12 cellular contexts compared by ENCODE assay signal in the genomic region with DNA sequence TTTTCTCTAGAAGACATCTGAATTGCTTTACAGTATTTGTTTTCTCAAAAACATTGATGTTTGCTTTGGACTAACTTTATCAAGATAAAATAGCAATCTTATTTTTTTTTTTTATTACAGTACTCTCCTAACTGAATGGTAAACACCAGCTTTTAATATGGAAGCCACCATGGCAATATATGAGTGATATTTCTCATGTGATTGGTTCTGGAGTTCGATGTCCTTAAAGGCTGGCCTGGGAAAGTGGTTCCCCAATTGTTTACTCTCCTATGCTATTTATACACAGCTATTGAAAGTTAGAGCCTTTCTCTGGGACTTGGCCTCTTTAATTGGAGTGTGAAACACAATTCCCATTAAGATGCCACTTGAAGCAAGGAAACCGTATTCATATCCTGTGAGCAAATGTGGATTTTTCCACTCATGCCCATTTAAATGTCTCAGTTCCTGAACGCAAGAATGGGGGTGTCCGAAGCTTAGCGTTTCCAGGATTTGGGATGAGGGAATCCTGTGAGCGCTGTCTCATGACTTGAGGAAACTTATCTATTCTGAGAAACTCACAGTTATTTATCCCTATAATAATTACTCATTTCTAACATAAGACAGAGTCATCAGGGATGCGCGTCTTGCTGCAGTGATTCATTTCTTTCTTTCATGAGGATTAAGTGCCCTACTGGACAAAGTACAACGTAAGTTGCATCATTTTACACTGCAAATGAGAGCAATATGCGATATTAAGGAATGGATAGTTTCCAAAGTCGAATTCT.
DNase-seq lines count a peak whose midpoint lies in the region; ATAC-seq and TF ChIP-seq lines count a peak whose summit lies in the region.
"Had no signal": no experiment of that assay in that cellular context is flagged by ENCODE, and none has a peak within 500 bp of the region (broad histone marks: within the 10 kb centered on the region; RNA-seq: fewer than 3 reads in every experiment).

No MANE protein-coding gene starts in this region.

- H3K4me1 ChIP-seq in SK-N-SH (ENCODE audit: control insufficient read depth in 1 of 2, insufficient read depth in 2 of 2, low read depth in 1 of 2, low read length in 1 of 2) (peaks cover 0 to 5% of the 10 kb centered on the region in 2 experiments; a peak in 1 of 4 replicates), vagina (peaks cover 16% of the 10 kb centered on the region)

- H3K36me3 ChIP-seq in SK-N-SH (replicated peaks in 1 of 2; ENCODE audit: control insufficient read depth in 1 of 2, insufficient read depth in 2 of 2, low read length in 1 of 2) (no peaks in the 10 kb centered on the region), vagina (no peaks in the 10 kb centered on the region)

- H3K27ac ChIP-seq in SK-N-SH (ENCODE audit: low read depth in 2 of 2, low read length in 1 of 2), result peak overlapping the region; percentile 77 to 94
- H3K27ac ChIP-seq in vagina, result peak overlapping the region; percentile 66
- H3K27ac ChIP-seq: 22Rv1 had no signal

- WGBS in SK-N-SH (ENCODE audit: low lambda C conversion rate), result 3% methylated on average over 11 of the region's 11 CpGs

- H3K27me3 ChIP-seq in SK-N-SH (ENCODE audit: insufficient read depth), result no peaks in the 10 kb centered on the region
- H3K27me3 ChIP-seq in vagina, result no peaks in the 10 kb centered on the region

- POLR2A ChIA-PET in SK-N-SH (lab: Yijun Ruan, JAX), result no interaction called here

- CTCF ChIA-PET in SK-N-SH (lab: Yijun Ruan, JAX), result interaction anchor here (0.7 kb wide), 1 partner anchor 187 kb away, joined by 3 read pairs; no protein-coding TSS in a partner anchor

- H3F3A ChIP-seq in SK-N-SH (replicated peaks; ENCODE audit: insufficient read depth), result peaks cover 11% of the 10 kb centered on the region

- H3K9me3 ChIP-seq in SK-N-SH (no peaks in the 10 kb centered on the region), vagina (no peaks in the 10 kb centered on the region)

- intact Hi-C loops in vagina (cut with DNase I), result no loop called here

- H3K4me3 ChIP-seq in SK-N-SH (ENCODE audit: low read depth in 2 of 2, low read length in 1 of 2) (peak overlapping the region in 1 of 2 experiments; percentile 18; a peak in 1 of 4 replicates), vagina (no peak overlapping the region)
- H3K4me3 ChIP-seq: skin epidermis had no signal

- peak in 1 of 2 experiments; percentile 90; a peak in 3 of 4 replicates for TF ChIP-seq EP300 in SK-N-SH (IDR thresholded peaks at IDR 0.05; ENCODE audit: borderline replicate concordance in 1 of 2, low read depth in 1 of 2, low read length in 1 of 2)

- no peaks in the 10 kb centered on the region for H4K20me1 ChIP-seq in SK-N-SH (ENCODE audit: insufficient read depth)

- peak; percentile 22 for TF ChIP-seq CTCF in SK-N-SH (IDR thresholded peaks at IDR 0.05)
- TF ChIP-seq CTCF in vagina (IDR thresholded peaks at IDR 0.05), result no peak

- peak overlapping the region; percentile 77 for H2AFZ ChIP-seq in SK-N-SH (ENCODE audit: low read depth)

- no peak for ATAC-seq in GM21515 (IDR thresholded peaks at IDR 0.05; ENCODE audit: unreplicated experiment)

- TF ChIP-seq RAD21 in SK-N-SH (IDR thresholded peaks at IDR 0.05; ENCODE audit: low read length), result no peak

- H3K9ac ChIP-seq in SK-N-SH, result peak overlapping the region; percentile 59; the same call in 1 of the 2 replicates

- peak overlapping the region; percentile 67 for H3K4me2 ChIP-seq in SK-N-SH

- no peak for TF ChIP-seq POLR2A in vagina (IDR thresholded peaks at IDR 0.05)

- H3K79me2 ChIP-seq in SK-N-SH (ENCODE audit: insufficient read depth), result no peaks in the 10 kb centered on the region

- peak; percentile 13 for DNase-seq in NCI-H1105 treated with DMSO at 0.1 percent for 48 hours (lab: John Stamatoyannopoulos, UW)
- no peak for DNase-seq in NCI-H1105 (lab: John Stamatoyannopoulos, UW)
- no peak for DNase-seq in SK-N-SH
- peak; percentile 48 for DNase-seq in fibroblast of peridontal ligament (ENCODE audit: extremely low read depth)
- DNase-seq in vagina (ENCODE audit: extremely low spot score in 2 of 2), result no peak
- no peak for DNase-seq in SKM-1 treated with dmso at 0.1 percent for 144 hours (lab: John Stamatoyannopoulos, UW; ENCODE audit: unreplicated experiment)
- DNase-seq in CD1c-positive myeloid dendritic cell (ENCODE audit: extremely low spot score), result no peak
- DNase-seq: NCI-H446 treated with DMSO at 0.1 percent for 48 hours, RPMI8226 had no signal

- no peaks in the 10 kb centered on the region for H3K9me2 ChIP-seq in SK-N-SH

TF ChIP-seq in SK-N-SH, 30 proteins besides CTCF, POLR2A, EP300 and RAD21 (continues in another document):
- TF ChIP-seq, protein P1, sequence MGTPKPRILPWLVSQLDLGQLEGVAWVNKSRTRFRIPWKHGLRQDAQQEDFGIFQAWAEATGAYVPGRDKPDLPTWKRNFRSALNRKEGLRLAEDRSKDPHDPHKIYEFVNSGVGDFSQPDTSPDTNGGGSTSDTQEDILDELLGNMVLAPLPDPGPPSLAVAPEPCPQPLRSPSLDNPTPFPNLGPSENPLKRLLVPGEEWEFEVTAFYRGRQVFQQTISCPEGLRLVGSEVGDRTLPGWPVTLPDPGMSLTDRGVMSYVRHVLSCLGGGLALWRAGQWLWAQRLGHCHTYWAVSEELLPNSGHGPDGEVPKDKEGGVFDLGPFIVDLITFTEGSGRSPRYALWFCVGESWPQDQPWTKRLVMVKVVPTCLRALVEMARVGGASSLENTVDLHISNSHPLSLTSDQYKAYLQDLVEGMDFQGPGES (IDR thresholded peaks at IDR 0.05; ENCODE audit: low read depth, low read length), result no peak
- TF ChIP-seq, protein P2, sequence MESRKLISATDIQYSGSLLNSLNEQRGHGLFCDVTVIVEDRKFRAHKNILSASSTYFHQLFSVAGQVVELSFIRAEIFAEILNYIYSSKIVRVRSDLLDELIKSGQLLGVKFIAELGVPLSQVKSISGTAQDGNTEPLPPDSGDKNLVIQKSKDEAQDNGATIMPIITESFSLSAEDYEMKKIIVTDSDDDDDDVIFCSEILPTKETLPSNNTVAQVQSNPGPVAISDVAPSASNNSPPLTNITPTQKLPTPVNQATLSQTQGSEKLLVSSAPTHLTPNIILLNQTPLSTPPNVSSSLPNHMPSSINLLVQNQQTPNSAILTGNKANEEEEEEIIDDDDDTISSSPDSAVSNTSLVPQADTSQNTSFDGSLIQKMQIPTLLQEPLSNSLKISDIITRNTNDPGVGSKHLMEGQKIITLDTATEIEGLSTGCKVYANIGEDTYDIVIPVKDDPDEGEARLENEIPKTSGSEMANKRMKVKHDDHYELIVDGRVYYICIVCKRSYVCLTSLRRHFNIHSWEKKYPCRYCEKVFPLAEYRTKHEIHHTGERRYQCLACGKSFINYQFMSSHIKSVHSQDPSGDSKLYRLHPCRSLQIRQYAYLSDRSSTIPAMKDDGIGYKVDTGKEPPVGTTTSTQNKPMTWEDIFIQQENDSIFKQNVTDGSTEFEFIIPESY (IDR thresholded peaks at IDR 0.05; ENCODE audit: borderline replicate concordance, low read depth), result no peak
- TF ChIP-seq RFX5 (IDR thresholded peaks at IDR 0.05; ENCODE audit: low read length) (no peak), CHD2 (IDR thresholded peaks at IDR 0.05; ENCODE audit: low read length, partially characterized antibody) (no peak), EZH2phosphoT487 (IDR thresholded peaks at IDR 0.05; ENCODE audit: borderline replicate concordance, low read depth) (no peak), JUND (IDR thresholded peaks at IDR 0.05) (peak; percentile 82), GABPA (IDR thresholded peaks at IDR 0.05; ENCODE audit: low read depth) (no peak), FOSL2 (IDR thresholded peaks at IDR 0.05; ENCODE audit: borderline replicate concordance, low read depth) (peak; percentile 84), GATA2 (CRISPR knock-in tag; IDR thresholded peaks at IDR 0.05) (no peak), RXRA (IDR thresholded peaks at IDR 0.05; ENCODE audit: borderline replicate concordance, low read depth) (peak; percentile 37; the same call in 1 of the 2 replicates), NFIC (IDR thresholded peaks at IDR 0.05; ENCODE audit: borderline replicate concordance) (peak; percentile 71; the same call in 1 of the 2 replicates), TCF12 (IDR thresholded peaks at IDR 0.05) (peak; percentile 96), NRF1 (IDR thresholded peaks at IDR 0.05; ENCODE audit: low read depth, low read length) (no peak)
- TF ChIP-seq, protein P3, sequence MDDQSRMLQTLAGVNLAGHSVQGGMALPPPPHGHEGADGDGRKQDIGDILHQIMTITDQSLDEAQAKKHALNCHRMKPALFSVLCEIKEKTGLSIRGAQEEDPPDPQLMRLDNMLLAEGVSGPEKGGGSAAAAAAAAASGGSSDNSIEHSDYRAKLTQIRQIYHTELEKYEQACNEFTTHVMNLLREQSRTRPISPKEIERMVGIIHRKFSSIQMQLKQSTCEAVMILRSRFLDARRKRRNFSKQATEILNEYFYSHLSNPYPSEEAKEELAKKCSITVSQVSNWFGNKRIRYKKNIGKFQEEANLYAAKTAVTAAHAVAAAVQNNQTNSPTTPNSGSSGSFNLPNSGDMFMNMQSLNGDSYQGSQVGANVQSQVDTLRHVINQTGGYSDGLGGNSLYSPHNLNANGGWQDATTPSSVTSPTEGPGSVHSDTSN (IDR thresholded peaks at IDR 0.05), result peak; percentile 92
- TF ChIP-seq, protein P4, sequence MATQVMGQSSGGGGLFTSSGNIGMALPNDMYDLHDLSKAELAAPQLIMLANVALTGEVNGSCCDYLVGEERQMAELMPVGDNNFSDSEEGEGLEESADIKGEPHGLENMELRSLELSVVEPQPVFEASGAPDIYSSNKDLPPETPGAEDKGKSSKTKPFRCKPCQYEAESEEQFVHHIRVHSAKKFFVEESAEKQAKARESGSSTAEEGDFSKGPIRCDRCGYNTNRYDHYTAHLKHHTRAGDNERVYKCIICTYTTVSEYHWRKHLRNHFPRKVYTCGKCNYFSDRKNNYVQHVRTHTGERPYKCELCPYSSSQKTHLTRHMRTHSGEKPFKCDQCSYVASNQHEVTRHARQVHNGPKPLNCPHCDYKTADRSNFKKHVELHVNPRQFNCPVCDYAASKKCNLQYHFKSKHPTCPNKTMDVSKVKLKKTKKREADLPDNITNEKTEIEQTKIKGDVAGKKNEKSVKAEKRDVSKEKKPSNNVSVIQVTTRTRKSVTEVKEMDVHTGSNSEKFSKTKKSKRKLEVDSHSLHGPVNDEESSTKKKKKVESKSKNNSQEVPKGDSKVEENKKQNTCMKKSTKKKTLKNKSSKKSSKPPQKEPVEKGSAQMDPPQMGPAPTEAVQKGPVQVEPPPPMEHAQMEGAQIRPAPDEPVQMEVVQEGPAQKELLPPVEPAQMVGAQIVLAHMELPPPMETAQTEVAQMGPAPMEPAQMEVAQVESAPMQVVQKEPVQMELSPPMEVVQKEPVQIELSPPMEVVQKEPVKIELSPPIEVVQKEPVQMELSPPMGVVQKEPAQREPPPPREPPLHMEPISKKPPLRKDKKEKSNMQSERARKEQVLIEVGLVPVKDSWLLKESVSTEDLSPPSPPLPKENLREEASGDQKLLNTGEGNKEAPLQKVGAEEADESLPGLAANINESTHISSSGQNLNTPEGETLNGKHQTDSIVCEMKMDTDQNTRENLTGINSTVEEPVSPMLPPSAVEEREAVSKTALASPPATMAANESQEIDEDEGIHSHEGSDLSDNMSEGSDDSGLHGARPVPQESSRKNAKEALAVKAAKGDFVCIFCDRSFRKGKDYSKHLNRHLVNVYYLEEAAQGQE (IDR thresholded peaks at IDR 0.05; ENCODE audit: low read depth, low read length), result no peak

Comparison
In these comparisons a context has a peak if more than half of its experiments do, and no peak if none do; other contexts are left out.
1. DNase-seq: peak in NCI-H1105 treated with DMSO at 0.1 percent for 48 hours (single experiment) and fibroblast of peridontal ligament (single experiment); none in NCI-H1105 (single experiment), SK-N-SH (single experiment), vagina (0 of 2), SKM-1 treated with dmso at 0.1 percent for 144 hours (single experiment) and CD1c-positive myeloid dendritic cell (single experiment).